11 cellular contexts compared by ENCODE assay signal in genomic region chr3:4904801-4905695, GRCh38.
DNase-seq lines count a peak whose midpoint lies in the region; ATAC-seq, FAIRE-seq and TF ChIP-seq lines count a peak whose summit lies in the region.
"Had no signal": no experiment of that assay in that cellular context is flagged by ENCODE, and none has a peak within 500 bp of the region (broad histone marks: within the 10 kb centered on the region; RNA-seq: fewer than 3 reads in every experiment).

No MANE protein-coding gene starts in this region.

- BruUV-seq in PC-3 (replicated peaks; lab: Mats Ljungman, UMichigan), result no TSS peak

- DNase-seq in HCEC 1CT (peak; percentile 34), PC-3 (peak; percentile 76), dermis blood vessel endothelial cell (peak; percentile 17), pancreas (peak in 2 of 6 donors; percentile 15 to 38), medulla oblongata (ENCODE audit: extremely low spot score) (no peak), AG20443 (ENCODE audit: low spot score) (no peak)
- DNase-seq in activated CD4-positive, alpha-beta T cell treated with anti-CD3 and anti-CD28 coated beads for 4 hours, result no peak
- DNase-seq: GDM1, NCI-H1105 had no signal

- POLR2A ChIA-PET in PC-3 (lab: Charles Lee; ENCODE audit: unreplicated experiment), result interaction anchor here (0.6 kb wide), 1 partner anchor 163 kb away, joined by 6 read pairs; no protein-coding TSS in a partner anchor

- no peaks in the 10 kb centered on the region for H4K20me1 ChIP-seq in PC-3 (ENCODE audit: low read length)

- no peaks in the 10 kb centered on the region for H3K9me2 ChIP-seq in PC-3 (replicated peaks; ENCODE audit: low read length)

- ATAC-seq in PC-3 (peak; percentile 66), pancreas (peak; percentile 81 to 85 (median 83)), HG02642 (IDR thresholded peaks at IDR 0.05; ENCODE audit: poor library complexity, unreplicated experiment) (no peak)

- no peaks in the 10 kb centered on the region for H3K9me3 ChIP-seq in PC-3 (ENCODE audit: low read length)
- H3K9me3 ChIP-seq in pancreas, result no peaks in the 10 kb centered on the region
- H3K9me3 ChIP-seq: SJSA1 had no signal

- H3K36me3 ChIP-seq in PC-3 (ENCODE audit: low read depth, low read length), result no peaks in the 10 kb centered on the region
- no peaks in the 10 kb centered on the region for H3K36me3 ChIP-seq in pancreas
- H3K36me3 ChIP-seq: SJSA1 had no signal

- no peak for FAIRE-seq in pancreas (lab: Jason Lieb, UNC)

- TF ChIP-seq CTCF in PC-3 (conservative IDR thresholded peaks at IDR 0.05; ENCODE audit: low read depth, low read length) (no peak), pancreas (IDR thresholded peaks at IDR 0.05) (no peak)

- H3K4me1 ChIP-seq in PC-3 (ENCODE audit: insufficient read depth, low read length) (peaks cover 34% of the 10 kb centered on the region), pancreas (peaks cover 9 to 19% (median 18%) of the 10 kb centered on the region in 3 donors)

- H3K27me3 ChIP-seq in PC-3 (ENCODE audit: low read length) (no peaks in the 10 kb centered on the region), pancreas (no peaks in the 10 kb centered on the region)
- H3K27me3 ChIP-seq: SJSA1 had no signal

- H3K4me3 ChIP-seq in PC-3 (ENCODE audit: low read length) (peak overlapping the region; percentile 18), pancreas (peak overlapping the region in 2 of 4 donors; percentile 1 to 9)
- H3K4me3 ChIP-seq: SJSA1 had no signal

- H3K9ac ChIP-seq in PC-3 (ENCODE audit: low read length), result peak overlapping the region; percentile 8

- 0 out of 2 replicates have a peak overlapping the region, but pooled peaks have one; percentile 4 for H2AFZ ChIP-seq in PC-3 (ENCODE audit: low read length)

- H3K79me2 ChIP-seq in PC-3 (ENCODE audit: low read length), result no peaks in the 10 kb centered on the region

- H3F3A ChIP-seq in PC-3 (ENCODE audit: low read length, unreplicated experiment), result no peaks in the 10 kb centered on the region

- intact Hi-C loops in PC-3 (cut with micrococcal nuclease), result no loop called here
- intact Hi-C loops in pancreas (cut with DNase I), result no loop called here

- 17 to 21% methylated on average over 9 of the region's 9 CpGs for WGBS in pancreas, 2 donors

- CTCF ChIA-PET in PC-3 (lab: Charles Lee), result no interaction called here

- H3K4me2 ChIP-seq in PC-3 (ENCODE audit: low read length), result peak overlapping the region; percentile 52

- H3K27ac ChIP-seq in PC-3 (ENCODE audit: low read length), result peak overlapping the region; percentile 79
- peak overlapping the region in 1 of 4 donors; percentile 20 for H3K27ac ChIP-seq in pancreas
- H3K27ac ChIP-seq: SJSA1 had no signal

Comparison
In these comparisons a context has a peak if more than half of its experiments do, and no peak if none do; other contexts are left out.
1. DNase-seq: peak in HCEC 1CT (single experiment), PC-3 (single experiment) and dermis blood vessel endothelial cell (single experiment); none in medulla oblongata (single experiment), activated CD4-positive, alpha-beta T cell treated with anti-CD3 and anti-CD28 coated beads for 4 hours (0 of 2) and AG20443 (single experiment).